Comparison of ENCODE assay signal across 16 cellular contexts in the genomic region with DNA sequence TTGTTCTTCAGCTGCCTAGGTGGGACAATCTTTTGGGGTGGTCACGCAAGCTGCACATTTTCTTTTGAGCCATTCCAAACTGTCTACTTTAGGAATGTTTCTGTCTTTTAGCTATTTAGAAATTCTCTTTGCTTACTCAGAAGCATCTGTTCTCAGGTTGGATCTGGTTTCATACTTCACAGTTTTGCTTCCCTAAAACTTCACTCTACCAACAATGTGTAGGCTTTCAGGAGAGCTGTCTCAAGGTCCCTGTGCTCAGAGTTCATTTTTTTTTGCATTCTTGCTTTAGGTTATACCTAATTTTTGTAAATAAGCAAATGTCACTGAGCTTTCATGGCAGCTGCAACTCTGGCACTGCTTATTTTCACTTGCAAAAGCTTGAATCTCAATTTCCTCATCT. TPM values are rescaled to one million over a fixed set of nuclear protein-coding genes. Genes with fewer than 3 reads are reported as not detected.
DNase-seq lines count a peak whose midpoint lies in the region; ATAC-seq, FAIRE-seq and TF ChIP-seq lines count a peak whose summit lies in the region.
"Had no signal": no experiment of that assay in that cellular context is flagged by ENCODE, and none has a peak within 500 bp of the region (broad histone marks: within the 10 kb centered on the region; RNA-seq: fewer than 3 reads in every experiment).

No MANE protein-coding gene starts in this region.

- peak overlapping the region; percentile 16 for H3K27ac Mint-ChIP-seq in activated T-helper 17 cell treated with anti-CD3 and anti-CD28 coated beads, Interleukin-2, amount 50 U/mL, for 72 hours
- H3K27ac Mint-ChIP-seq: B cell, CD14-positive monocyte, GM23338, H9 had no signal

- H3K4me1 Mint-ChIP-seq in activated T-helper 17 cell treated with anti-CD3 and anti-CD28 coated beads, Interleukin-2, amount 50 U/mL, for 72 hours: no peaks in the 10 kb centered on the region
- H3K4me1 Mint-ChIP-seq: GM23338, H9 had no signal

- no peak overlapping the region for H3K4me3 Mint-ChIP-seq in activated T-helper 17 cell treated with anti-CD3 and anti-CD28 coated beads, Interleukin-2, amount 50 U/mL, for 72 hours
- H3K4me3 Mint-ChIP-seq: B cell, CD14-positive monocyte, GM23338, H9 had no signal

- peak; percentile 50 for ATAC-seq in GM21447 (IDR thresholded peaks at IDR 0.05; ENCODE audit: unreplicated experiment)
- peak; percentile 6 for ATAC-seq in HG03558 (IDR thresholded peaks at IDR 0.05; ENCODE audit: extremely low read depth, unreplicated experiment)
- no peak for ATAC-seq in activated T-helper 17 cell treated with anti-CD3 and anti-CD28 coated beads, Interleukin-2, amount 50 U/mL, for 72 hours (replicated peaks)
- no peak for ATAC-seq in HG03378 (IDR thresholded peaks at IDR 0.05; ENCODE audit: unreplicated experiment)

- no peaks in the 10 kb centered on the region for H3K36me3 Mint-ChIP-seq in activated T-helper 17 cell treated with anti-CD3 and anti-CD28 coated beads, Interleukin-2, amount 50 U/mL, for 72 hours (ENCODE audit: low read depth)
- H3K36me3 Mint-ChIP-seq: CD14-positive monocyte had no signal

- peak; percentile 82 for FAIRE-seq in GM12892 (lab: Jason Lieb, UNC)

- no peaks in the 10 kb centered on the region for H3K9me3 Mint-ChIP-seq in activated T-helper 17 cell treated with anti-CD3 and anti-CD28 coated beads, Interleukin-2, amount 50 U/mL, for 72 hours
- H3K9me3 Mint-ChIP-seq: GM23338, H9 had no signal

- DNase-seq in GM12892 (ENCODE audit: insufficient read length) (no peak), globus pallidus (ENCODE audit: low spot score) (no peak), KG1 (lab: John Stamatoyannopoulos, UW) (no peak)
- DNase-seq: Calu3; H9; NCI-H1092; NCI-H1417 treated with DMSO at 0.1 percent for 48 hours; NCI-H524 treated with DMSO at 0.1 percent for 48 hours; NK-92 treated with Interleukin-12 subunit alpha and Interleukin-12 subunit beta, amount 100 ng/mL, for 24 hours had no signal

- no peak for TF ChIP-seq POLR2A in GM12892 (IDR thresholded peaks at IDR 0.05; ENCODE audit: low read depth, low read length)

- H3K27me3 Mint-ChIP-seq in activated T-helper 17 cell treated with anti-CD3 and anti-CD28 coated beads, Interleukin-2, amount 50 U/mL, for 72 hours: no peaks in the 10 kb centered on the region
- H3K27me3 Mint-ChIP-seq: B cell had no signal

RNA-seq across cellular contexts. Expression of a gene that starts 36.7 kb away (rescaled TPM):
- 49.6 TPM for polyA plus RNA-seq in GM12892 (2012; ENCODE audit: missing spikeins)
- 10 to 100 TPM; 25.4 to 30.7 TPM for total RNA-seq in activated T-helper 17 cell treated with anti-CD3 and anti-CD28 coated beads, Interleukin-2, amount 50 U/mL, for 72 hours

RNA-seq across cellular contexts. Expression of a gene that starts 55.9 kb away (rescaled TPM):
- polyA plus RNA-seq in GM12892 (2012; ENCODE audit: missing spikeins): 2.5 TPM
- 1 to 10 TPM; 2.2 to 2.3 TPM for total RNA-seq in activated T-helper 17 cell treated with anti-CD3 and anti-CD28 coated beads, Interleukin-2, amount 50 U/mL, for 72 hours

Comparison
In these comparisons a context has a peak if more than half of its experiments do, and no peak if none do; other contexts are left out.
1. ATAC-seq: peak in GM21447 (single experiment) and HG03558 (single experiment); none in activated T-helper 17 cell treated with anti-CD3 and anti-CD28 coated beads, Interleukin-2, amount 50 U/mL, for 72 hours (single experiment) and HG03378 (single experiment).